Comparison of ENCODE assay signal across 17 cellular contexts in genomic region chr9:92642041-92642451, GRCh38. TPM values are rescaled to one million over a fixed set of nuclear protein-coding genes. Genes with fewer than 3 reads are reported as not detected.
DNase-seq lines count a peak whose midpoint lies in the region; ATAC-seq and TF ChIP-seq lines count a peak whose summit lies in the region.
"Had no signal": no experiment of that assay in that cellular context is flagged by ENCODE, and none has a peak within 500 bp of the region (broad histone marks: within the 10 kb centered on the region; RNA-seq: fewer than 3 reads in every experiment).

No MANE protein-coding gene starts in this region.

- ATAC-seq in foreskin keratinocyte (no peak), GM19455 (IDR thresholded peaks at IDR 0.05; ENCODE audit: unreplicated experiment) (no peak)

- H3K4me1 Mint-ChIP-seq in activated CD4-positive, alpha-beta memory T cell treated with anti-CD3 and anti-CD28 coated beads for 36 hours (ENCODE audit: low read depth), result peaks cover 3% of the 10 kb centered on the region
- peaks cover 7% of the 10 kb centered on the region for H3K4me1 Mint-ChIP-seq in activated CD4-positive, alpha-beta memory T cell treated with anti-CD3 and anti-CD28 coated beads, Interleukin-2, amount 10 ng/mL, durations not matched to agents 7 days and 5 days
- H3K4me1 Mint-ChIP-seq: CD14-positive monocyte had no signal

- TF ChIP-seq CTCF in foreskin keratinocyte (conservative IDR thresholded peaks at IDR 0.05) (no peak), suprapubic skin (IDR thresholded peaks at IDR 0.05) (no peak)

- no peak overlapping the region for H4K91ac ChIP-seq in neuronal stem cell (ENCODE audit: low read depth, low read length, poor library complexity)

- no peak overlapping the region for H2AK5ac ChIP-seq in neuronal stem cell (ENCODE audit: low read depth, low read length)

- H3K9me3 Mint-ChIP-seq in activated CD4-positive, alpha-beta memory T cell treated with anti-CD3 and anti-CD28 coated beads for 36 hours, result peaks cover 12% of the 10 kb centered on the region
- no peaks in the 10 kb centered on the region for H3K9me3 Mint-ChIP-seq in activated CD4-positive, alpha-beta memory T cell treated with anti-CD3 and anti-CD28 coated beads, Interleukin-2, amount 10 ng/mL, durations not matched to agents 7 days and 5 days

- peak overlapping the region; percentile 54 for H3K27ac ChIP-seq in foreskin keratinocyte
- H3K27ac ChIP-seq in neuronal stem cell (replicated peaks; ENCODE audit: low read length), result no peak overlapping the region
- H3K27ac ChIP-seq in suprapubic skin, result peak overlapping the region; percentile 4
- H3K27ac ChIP-seq: 22Rv1 had no signal

- H3K18ac ChIP-seq in neuronal stem cell (ENCODE audit: low read length), result no peak overlapping the region

- intact Hi-C loops in activated CD4-positive, alpha-beta memory T cell treated with anti-CD3 and anti-CD28 coated beads for 36 hours (cut with micrococcal nuclease), result no loop called here

- H3K9me3 ChIP-seq in neuronal stem cell (replicated peaks in 1 of 2; ENCODE audit: control insufficient read depth in 2 of 2, insufficient read depth in 1 of 2, low read depth in 1 of 2, low read length in 2 of 2) (no peaks in the 10 kb centered on the region), suprapubic skin (no peaks in the 10 kb centered on the region)

- peak overlapping the region; percentile 87 for H2BK5ac ChIP-seq in neuronal stem cell (ENCODE audit: low read length)

- peak; percentile 7 for DNase-seq in activated CD4-positive, alpha-beta memory T cell treated with anti-CD3 and anti-CD28 coated beads for 36 hours
- no peak for DNase-seq in activated CD4-positive, alpha-beta memory T cell treated with anti-CD3 and anti-CD28 coated beads, Interleukin-2, amount 10 ng/mL, durations not matched to agents 7 days and 5 days
- DNase-seq in foreskin keratinocyte (no peak), neuronal stem cell (ENCODE audit: low spot score) (no peak), suprapubic skin (ENCODE audit: low spot score in 2 of 2) (peak; percentile 55 to 66), epidermal melanocyte (ENCODE audit: insufficient read length, low spot score) (no peak)
- DNase-seq in stimulated activated naive CD4-positive, alpha-beta T cell (lab: John Stamatoyannopoulos, UW), result no peak
- DNase-seq: DND-41, HCEC 1CT, IMR-90, NCI-H1417 treated with DMSO at 0.1 percent for 48 hours, NCI-H187 treated with DMSO at 0.1 percent for 48 hours, NCI-H345, NCI-H524 treated with DMSO at 0.1 percent for 48 hours had no signal

- H3K27me3 Mint-ChIP-seq in activated CD4-positive, alpha-beta memory T cell treated with anti-CD3 and anti-CD28 coated beads for 36 hours, result no peaks in the 10 kb centered on the region
- no peaks in the 10 kb centered on the region for H3K27me3 Mint-ChIP-seq in activated CD4-positive, alpha-beta memory T cell treated with anti-CD3 and anti-CD28 coated beads, Interleukin-2, amount 10 ng/mL, durations not matched to agents 7 days and 5 days

- POLR2A ChIA-PET in activated CD4-positive, alpha-beta memory T cell treated with anti-CD3 and anti-CD28 coated beads for 36 hours (lab: Charles Lee), result no interaction called here
- POLR2A ChIA-PET in activated CD4-positive, alpha-beta memory T cell treated with anti-CD3 and anti-CD28 coated beads, Interleukin-2, amount 10 ng/mL, durations not matched to agents 7 days and 5 days (lab: Charles Lee), result no interaction called here

- no peak overlapping the region for H3K4me3 Mint-ChIP-seq in activated CD4-positive, alpha-beta memory T cell treated with anti-CD3 and anti-CD28 coated beads for 36 hours
- H3K4me3 Mint-ChIP-seq in activated CD4-positive, alpha-beta memory T cell treated with anti-CD3 and anti-CD28 coated beads, Interleukin-2, amount 10 ng/mL, durations not matched to agents 7 days and 5 days, result no peak overlapping the region
- H3K4me3 Mint-ChIP-seq: CD14-positive monocyte had no signal

- TF ChIP-seq EP300 in suprapubic skin (IDR thresholded peaks at IDR 0.05), result no peak

- H3K79me1 ChIP-seq in neuronal stem cell (ENCODE audit: low read depth, low read length), result peaks cover 3% of the 10 kb centered on the region

- H3K36me3 Mint-ChIP-seq in activated CD4-positive, alpha-beta memory T cell treated with anti-CD3 and anti-CD28 coated beads for 36 hours, result peaks cover 49% of the 10 kb centered on the region
- peaks cover 73% of the 10 kb centered on the region for H3K36me3 Mint-ChIP-seq in activated CD4-positive, alpha-beta memory T cell treated with anti-CD3 and anti-CD28 coated beads, Interleukin-2, amount 10 ng/mL, durations not matched to agents 7 days and 5 days (ENCODE audit: low read depth)

- CTCF ChIA-PET in activated CD4-positive, alpha-beta memory T cell treated with anti-CD3 and anti-CD28 coated beads for 36 hours (lab: Charles Lee), result no interaction called here
- CTCF ChIA-PET in activated CD4-positive, alpha-beta memory T cell treated with anti-CD3 and anti-CD28 coated beads, Interleukin-2, amount 10 ng/mL, durations not matched to agents 7 days and 5 days (lab: Charles Lee), result no interaction called here

- no peak overlapping the region for H2AFZ ChIP-seq in neuronal stem cell (ENCODE audit: low read length)

- no peak overlapping the region for H3K4me2 ChIP-seq in neuronal stem cell (ENCODE audit: insufficient read depth, low read length, poor library complexity, severe bottlenecking)

- no peak overlapping the region for H3K23ac ChIP-seq in neuronal stem cell (ENCODE audit: low read depth, low read length, poor library complexity)

- no peak overlapping the region for H2BK12ac ChIP-seq in neuronal stem cell (ENCODE audit: low read length)

- no peak for TF ChIP-seq POLR2A in suprapubic skin (IDR thresholded peaks at IDR 0.05)

- no peak overlapping the region for H3K4me3 ChIP-seq in neuronal stem cell (ENCODE audit: low read length in 2 of 2)
- no peak overlapping the region for H3K4me3 ChIP-seq in suprapubic skin

- H3K4ac ChIP-seq in neuronal stem cell (ENCODE audit: low read length), result no peak overlapping the region

- WGBS in neuronal stem cell (ENCODE audit: extremely low coverage in 2 of 2, insufficient read length in 2 of 2, insufficient replicate concordance in 1 of 2), 2 donors, result no CpG with 5 or more reads among the region's 8 CpGs
- WGBS in suprapubic skin, result 84% methylated on average over 4 of the region's 8 CpGs

- H3K36me3 ChIP-seq in neuronal stem cell (replicated peaks in 1 of 2; ENCODE audit: control insufficient read depth in 2 of 2, insufficient read depth in 2 of 2, low read length in 2 of 2) (peaks cover 38 to 95% of the 10 kb centered on the region in 2 donors), suprapubic skin (peaks cover 97% of the 10 kb centered on the region)

- H3K4me1 ChIP-seq in foreskin keratinocyte, result peaks cover 13% of the 10 kb centered on the region
- no peaks in the 10 kb centered on the region for H3K4me1 ChIP-seq in neuronal stem cell (ENCODE audit: control insufficient read depth in 2 of 2, insufficient read depth in 1 of 2, low read depth in 1 of 2, low read length in 2 of 2)
- peaks cover 54% of the 10 kb centered on the region for H3K4me1 ChIP-seq in suprapubic skin

- no peak overlapping the region for H3K9ac ChIP-seq in neuronal stem cell (ENCODE audit: low read depth, low read length, poor library complexity)

- H3K27me3 ChIP-seq in foreskin keratinocyte, result no peaks in the 10 kb centered on the region
- no peaks in the 10 kb centered on the region for H3K27me3 ChIP-seq in neuronal stem cell (ENCODE audit: control insufficient read depth in 3 of 3, insufficient read depth in 3 of 3, low read depth in 1 of 3, low read length in 3 of 3)
- no peaks in the 10 kb centered on the region for H3K27me3 ChIP-seq in suprapubic skin

- H3K27ac Mint-ChIP-seq in activated CD4-positive, alpha-beta memory T cell treated with anti-CD3 and anti-CD28 coated beads for 36 hours, result no peak overlapping the region
- H3K27ac Mint-ChIP-seq in activated CD4-positive, alpha-beta memory T cell treated with anti-CD3 and anti-CD28 coated beads, Interleukin-2, amount 10 ng/mL, durations not matched to agents 7 days and 5 days, result no peak overlapping the region

- H2BK120ac ChIP-seq in neuronal stem cell (ENCODE audit: low read depth, low read length), result no peak overlapping the region

- no peak overlapping the region for H3K14ac ChIP-seq in neuronal stem cell (ENCODE audit: low read length)

- H4K8ac ChIP-seq in neuronal stem cell (ENCODE audit: low read depth, low read length), result no peak overlapping the region

- no peak overlapping the region for H2BK15ac ChIP-seq in neuronal stem cell (ENCODE audit: low read length)

RNA-seq across cellular contexts. Expression of gene IPPK, which starts 27.9 kb away (rescaled TPM):
- 10 to 100 TPM; 10.8 to 11.0 TPM for total RNA-seq in activated CD4-positive, alpha-beta memory T cell treated with anti-CD3 and anti-CD28 coated beads for 36 hours
- 10 to 100 TPM; 11.4 to 11.5 TPM for total RNA-seq in activated CD4-positive, alpha-beta memory T cell treated with anti-CD3 and anti-CD28 coated beads, Interleukin-2, amount 10 ng/mL, durations not matched to agents 7 days and 5 days
- total RNA-seq in foreskin keratinocyte (16.7 and 17.1 TPM in 2 replicates), suprapubic skin (10 to 100 TPM; 45.0 to 53.6 (median 50.0) TPM)
- polyA plus RNA-seq in foreskin keratinocyte, result 10.4 and 12.9 TPM in 2 replicates
- polyA plus RNA-seq in neuronal stem cell (2013, experiment 1 of 2), result 4.8 TPM
- 4.2 TPM for polyA plus RNA-seq in neuronal stem cell (2013, experiment 2 of 2)

Comparison
In these comparisons a context has a peak if more than half of its experiments do, and no peak if none do; other contexts are left out.
1. DNase-seq: peak in activated CD4-positive, alpha-beta memory T cell treated with anti-CD3 and anti-CD28 coated beads for 36 hours (single experiment) and suprapubic skin (2 of 2); none in activated CD4-positive, alpha-beta memory T cell treated with anti-CD3 and anti-CD28 coated beads, Interleukin-2, amount 10 ng/mL, durations not matched to agents 7 days and 5 days (single experiment), foreskin keratinocyte (0 of 2), neuronal stem cell (single experiment), epidermal melanocyte (single experiment) and stimulated activated naive CD4-positive, alpha-beta T cell (0 of 6).